Comparison of ENCODE assay signal across 1 cellular context in genomic region chr6:11275598-11275997, GRCh38.
A peak's percentile ranks its signal among the peaks of the same experiment; 100 is the strongest.
TF ChIP-seq lines count a peak whose summit lies in the region.

No MANE protein-coding gene starts in this region.

TF ChIP-seq in HepG2, 621 proteins besides CTCF, POLR2A, EP300 and RAD21 (continued from another document and continues in another):
- 0 out of 2 replicates have a peak, but pooled peaks have one; percentile 47 for TF ChIP-seq ARNTL (CRISPR knock-in tag; IDR thresholded peaks at IDR 0.05)
- TF ChIP-seq NR3C1 (CRISPR knock-in tag; IDR thresholded peaks at IDR 0.05), result no peak
- TF ChIP-seq TFAP4 (IDR thresholded peaks at IDR 0.05; ENCODE audit: borderline replicate concordance, low read depth), result no peak
- TF ChIP-seq CC2D1A (CRISPR knock-in tag; IDR thresholded peaks at IDR 0.05), result no peak
- TF ChIP-seq, protein P1, sequence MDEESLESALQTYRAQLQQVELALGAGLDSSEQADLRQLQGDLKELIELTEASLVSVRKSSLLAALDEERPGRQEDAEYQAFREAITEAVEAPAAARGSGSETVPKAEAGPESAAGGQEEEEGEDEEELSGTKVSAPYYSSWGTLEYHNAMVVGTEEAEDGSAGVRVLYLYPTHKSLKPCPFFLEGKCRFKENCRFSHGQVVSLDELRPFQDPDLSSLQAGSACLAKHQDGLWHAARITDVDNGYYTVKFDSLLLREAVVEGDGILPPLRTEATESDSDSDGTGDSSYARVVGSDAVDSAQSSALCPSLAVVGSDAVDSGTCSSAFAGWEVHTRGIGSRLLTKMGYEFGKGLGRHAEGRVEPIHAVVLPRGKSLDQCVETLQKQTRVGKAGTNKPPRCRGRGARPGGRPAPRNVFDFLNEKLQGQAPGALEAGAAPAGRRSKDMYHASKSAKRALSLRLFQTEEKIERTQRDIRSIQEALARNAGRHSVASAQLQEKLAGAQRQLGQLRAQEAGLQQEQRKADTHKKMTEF (CRISPR knock-in tag; IDR thresholded peaks at IDR 0.05), result peak; percentile 86
- TF ChIP-seq PRDM10 (CRISPR knock-in tag; IDR thresholded peaks at IDR 0.05; ENCODE audit: low read depth), result no peak
- TF ChIP-seq FOXA3 (CRISPR knock-in tag; IDR thresholded peaks at IDR 0.05), result peak; percentile 88
- no peak for TF ChIP-seq U2AF1 (optimal IDR thresholded peaks at IDR 0.05; ENCODE audit: low read depth, low read length)
- TF ChIP-seq NCOA2 (CRISPR knock-in tag; IDR thresholded peaks at IDR 0.05), result peak; percentile 34; the same call in 1 of the 2 replicates
- TF ChIP-seq STAG1 (CRISPR knock-in tag; IDR thresholded peaks at IDR 0.05), result peak; percentile 24; the same call in 1 of the 2 replicates
- TF ChIP-seq KAT7 (CRISPR knock-in tag; IDR thresholded peaks at IDR 0.05; ENCODE audit: borderline replicate concordance), result 0 out of 2 replicates have a peak, but pooled peaks have one; percentile 56
- TF ChIP-seq, protein P2, sequence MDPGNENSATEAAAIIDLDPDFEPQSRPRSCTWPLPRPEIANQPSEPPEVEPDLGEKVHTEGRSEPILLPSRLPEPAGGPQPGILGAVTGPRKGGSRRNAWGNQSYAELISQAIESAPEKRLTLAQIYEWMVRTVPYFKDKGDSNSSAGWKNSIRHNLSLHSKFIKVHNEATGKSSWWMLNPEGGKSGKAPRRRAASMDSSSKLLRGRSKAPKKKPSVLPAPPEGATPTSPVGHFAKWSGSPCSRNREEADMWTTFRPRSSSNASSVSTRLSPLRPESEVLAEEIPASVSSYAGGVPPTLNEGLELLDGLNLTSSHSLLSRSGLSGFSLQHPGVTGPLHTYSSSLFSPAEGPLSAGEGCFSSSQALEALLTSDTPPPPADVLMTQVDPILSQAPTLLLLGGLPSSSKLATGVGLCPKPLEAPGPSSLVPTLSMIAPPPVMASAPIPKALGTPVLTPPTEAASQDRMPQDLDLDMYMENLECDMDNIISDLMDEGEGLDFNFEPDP (CRISPR knock-in tag; conservative IDR thresholded peaks at IDR 0.05), result no peak
- no peak for TF ChIP-seq AGO1 (IDR thresholded peaks at IDR 0.05; ENCODE audit: low read depth, low read length, poor library complexity, severe bottlenecking)
- no peak for TF ChIP-seq MYNN (CRISPR knock-in tag; IDR thresholded peaks at IDR 0.05; ENCODE audit: low read depth)
- no peak for TF ChIP-seq ZFP91 (CRISPR knock-in tag; IDR thresholded peaks at IDR 0.05; ENCODE audit: borderline replicate concordance)
- TF ChIP-seq CEBPG (CRISPR knock-in tag; IDR thresholded peaks at IDR 0.05), result peak; percentile 29; the same call in 1 of the 2 replicates
- TF ChIP-seq TCF12 (IDR thresholded peaks at IDR 0.05), result no peak
- TF ChIP-seq TCF12 (CRISPR knock-in tag; IDR thresholded peaks at IDR 0.05), result no peak
- peak; percentile 68 for TF ChIP-seq IKZF5 (CRISPR knock-in tag; IDR thresholded peaks at IDR 0.05)
- TF ChIP-seq ZFP41 (CRISPR knock-in tag; IDR thresholded peaks at IDR 0.05; ENCODE audit: borderline replicate concordance), result no peak
- TF ChIP-seq THRA (CRISPR knock-in tag; IDR thresholded peaks at IDR 0.05; ENCODE audit: borderline replicate concordance), result peak; percentile 29; the same call in 1 of the 2 replicates
- 0 out of 2 replicates have a peak, but pooled peaks have one; percentile 21 for TF ChIP-seq ZFY (CRISPR knock-in tag; IDR thresholded peaks at IDR 0.05)
- TF ChIP-seq HHEX (CRISPR knock-in tag; IDR thresholded peaks at IDR 0.05), result peak; percentile 69; the same call in 1 of the 2 replicates
- TF ChIP-seq, protein P3, sequence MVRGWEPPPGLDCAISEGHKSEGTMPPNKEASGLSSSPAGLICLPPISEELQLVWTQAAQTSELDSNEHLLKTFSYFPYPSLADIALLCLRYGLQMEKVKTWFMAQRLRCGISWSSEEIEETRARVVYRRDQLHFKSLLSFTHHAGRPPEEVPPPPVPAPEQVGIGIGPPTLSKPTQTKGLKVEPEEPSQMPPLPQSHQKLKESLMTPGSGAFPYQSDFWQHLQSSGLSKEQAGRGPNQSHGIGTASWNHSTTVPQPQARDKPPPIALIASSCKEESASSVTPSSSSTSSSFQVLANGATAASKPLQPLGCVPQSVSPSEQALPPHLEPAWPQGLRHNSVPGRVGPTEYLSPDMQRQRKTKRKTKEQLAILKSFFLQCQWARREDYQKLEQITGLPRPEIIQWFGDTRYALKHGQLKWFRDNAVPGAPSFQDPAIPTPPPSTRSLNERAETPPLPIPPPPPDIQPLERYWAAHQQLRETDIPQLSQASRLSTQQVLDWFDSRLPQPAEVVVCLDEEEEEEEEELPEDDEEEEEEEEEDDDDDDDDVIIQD (CRISPR knock-in tag; IDR thresholded peaks at IDR 0.05; ENCODE audit: low read depth), result peak; percentile 76
- TF ChIP-seq, protein P4, sequence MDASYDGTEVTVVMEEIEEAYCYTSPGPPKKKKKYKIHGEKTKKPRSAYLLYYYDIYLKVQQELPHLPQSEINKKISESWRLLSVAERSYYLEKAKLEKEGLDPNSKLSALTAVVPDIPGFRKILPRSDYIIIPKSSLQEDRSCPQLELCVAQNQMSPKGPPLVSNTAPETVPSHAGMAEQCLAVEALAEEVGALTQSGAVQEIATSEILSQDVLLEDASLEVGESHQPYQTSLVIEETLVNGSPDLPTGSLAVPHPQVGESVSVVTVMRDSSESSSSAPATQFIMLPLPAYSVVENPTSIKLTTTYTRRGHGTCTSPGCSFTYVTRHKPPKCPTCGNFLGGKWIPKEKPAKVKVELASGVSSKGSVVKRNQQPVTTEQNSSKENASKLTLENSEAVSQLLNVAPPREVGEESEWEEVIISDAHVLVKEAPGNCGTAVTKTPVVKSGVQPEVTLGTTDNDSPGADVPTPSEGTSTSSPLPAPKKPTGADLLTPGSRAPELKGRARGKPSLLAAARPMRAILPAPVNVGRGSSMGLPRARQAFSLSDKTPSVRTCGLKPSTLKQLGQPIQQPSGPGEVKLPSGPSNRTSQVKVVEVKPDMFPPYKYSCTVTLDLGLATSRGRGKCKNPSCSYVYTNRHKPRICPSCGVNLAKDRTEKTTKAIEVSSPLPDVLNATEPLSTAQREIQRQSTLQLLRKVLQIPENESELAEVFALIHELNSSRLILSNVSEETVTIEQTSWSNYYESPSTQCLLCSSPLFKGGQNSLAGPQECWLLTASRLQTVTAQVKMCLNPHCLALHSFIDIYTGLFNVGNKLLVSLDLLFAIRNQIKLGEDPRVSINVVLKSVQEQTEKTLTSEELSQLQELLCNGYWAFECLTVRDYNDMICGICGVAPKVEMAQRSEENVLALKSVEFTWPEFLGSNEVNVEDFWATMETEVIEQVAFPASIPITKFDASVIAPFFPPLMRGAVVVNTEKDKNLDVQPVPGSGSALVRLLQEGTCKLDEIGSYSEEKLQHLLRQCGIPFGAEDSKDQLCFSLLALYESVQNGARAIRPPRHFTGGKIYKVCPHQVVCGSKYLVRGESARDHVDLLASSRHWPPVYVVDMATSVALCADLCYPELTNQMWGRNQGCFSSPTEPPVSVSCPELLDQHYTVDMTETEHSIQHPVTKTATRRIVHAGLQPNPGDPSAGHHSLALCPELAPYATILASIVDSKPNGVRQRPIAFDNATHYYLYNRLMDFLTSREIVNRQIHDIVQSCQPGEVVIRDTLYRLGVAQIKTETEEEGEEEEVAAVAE (CRISPR knock-in tag; IDR thresholded peaks at IDR 0.05; ENCODE audit: borderline replicate concordance), result peak; percentile 52; the same call in 1 of the 2 replicates
- peak; percentile 85 for TF ChIP-seq ARID3A (IDR thresholded peaks at IDR 0.05; ENCODE audit: low read depth, low read length)
- TF ChIP-seq ZNF670 (CRISPR knock-in tag; IDR thresholded peaks at IDR 0.05; ENCODE audit: borderline replicate concordance), result no peak
- no peak for TF ChIP-seq XBP1 (CRISPR knock-in tag; IDR thresholded peaks at IDR 0.05)
- peak; percentile 83 for TF ChIP-seq RXRB (CRISPR knock-in tag; IDR thresholded peaks at IDR 0.05; ENCODE audit: borderline replicate concordance)
- TF ChIP-seq ZNF282 (IDR thresholded peaks at IDR 0.05; ENCODE audit: partially characterized antibody), result no peak
- peak; percentile 67 for TF ChIP-seq RARA (CRISPR knock-in tag; IDR thresholded peaks at IDR 0.05)
- TF ChIP-seq ZNF766 (CRISPR knock-in tag; IDR thresholded peaks at IDR 0.05; ENCODE audit: borderline replicate concordance), result no peak
- peak; percentile 61; the same call in 1 of the 2 replicates for TF ChIP-seq SNAPC2 (CRISPR knock-in tag; IDR thresholded peaks at IDR 0.05)
- TF ChIP-seq HNRNPUL1 (IDR thresholded peaks at IDR 0.05; ENCODE audit: low read depth, low read length), result peak; percentile 86
- TF ChIP-seq, protein P5, sequence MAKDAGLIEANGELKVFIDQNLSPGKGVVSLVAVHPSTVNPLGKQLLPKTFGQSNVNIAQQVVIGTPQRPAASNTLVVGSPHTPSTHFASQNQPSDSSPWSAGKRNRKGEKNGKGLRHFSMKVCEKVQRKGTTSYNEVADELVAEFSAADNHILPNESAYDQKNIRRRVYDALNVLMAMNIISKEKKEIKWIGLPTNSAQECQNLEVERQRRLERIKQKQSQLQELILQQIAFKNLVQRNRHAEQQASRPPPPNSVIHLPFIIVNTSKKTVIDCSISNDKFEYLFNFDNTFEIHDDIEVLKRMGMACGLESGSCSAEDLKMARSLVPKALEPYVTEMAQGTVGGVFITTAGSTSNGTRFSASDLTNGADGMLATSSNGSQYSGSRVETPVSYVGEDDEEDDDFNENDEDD (CRISPR knock-in tag; IDR thresholded peaks at IDR 0.05; ENCODE audit: borderline replicate concordance), result no peak
- TF ChIP-seq MEF2D (CRISPR knock-in tag; IDR thresholded peaks at IDR 0.05), result peak; percentile 60; the same call in 1 of the 2 replicates
